22 cellular contexts compared by ENCODE assay signal in the genomic region with DNA sequence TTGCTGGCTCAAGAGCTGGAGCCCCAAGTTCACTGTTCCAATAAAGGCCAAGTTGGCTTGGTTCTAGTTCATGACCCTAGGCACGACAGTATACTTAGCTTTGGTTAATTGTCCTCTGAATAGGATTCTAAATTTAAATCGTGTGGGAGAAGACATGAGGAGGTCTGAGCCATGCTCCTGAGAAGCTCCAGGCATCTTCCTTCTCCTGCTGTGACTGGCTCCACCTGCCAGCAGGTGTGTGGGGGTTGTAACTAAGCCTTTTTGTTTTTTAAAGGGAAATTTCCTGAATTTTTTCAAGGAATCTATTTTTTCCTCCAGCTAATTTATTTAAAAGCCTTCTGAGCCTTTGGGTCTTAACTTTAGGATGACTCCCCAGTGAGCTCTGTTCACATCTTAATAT. TPM values are rescaled to one million over a fixed set of nuclear protein-coding genes. Genes with fewer than 3 reads are reported as not detected.
"Had no signal": no experiment of that assay in that cellular context is flagged by ENCODE, and none has a peak within 500 bp of the region (broad histone marks: within the 10 kb centered on the region; RNA-seq: fewer than 3 reads in every experiment).

No MANE protein-coding gene starts in this region.

- H2AFZ ChIP-seq: neural progenitor cell, parathyroid adenoma had no signal

- H3K27ac ChIP-seq: dorsolateral prefrontal cortex, neural progenitor cell, parathyroid adenoma, right atrium auricular region, suprapubic skin had no signal

- ATAC-seq: left lobe of liver; naive thymus-derived CD4-positive, alpha-beta T cell; sciatic nerve; stimulated activated naive CD8-positive, alpha-beta T cell treated with anti-CD3 and anti-CD28 coated beads, Interleukin-15, amount 100 ng/mL, for 72 hours had no signal

- H3K9me3 ChIP-seq: mucosa of descending colon, right atrium auricular region, suprapubic skin had no signal

- DNase-seq: dorsolateral prefrontal cortex; effector CD4-positive, alpha-beta T cell; hypothalamus; mesenchymal stem cell; naive thymus-derived CD4-positive, alpha-beta T cell; stimulated activated CD4-positive, alpha-beta T cell treated with anti-CD3 and anti-CD28 coated beads, Interleukin-12 subunit alpha, Interleukin-12 subunit beta, amount 100 ng/mL, for 4 hours; stimulated activated CD4-positive, alpha-beta T cell treated with anti-CD3 and anti-CD28 coated beads, Interleukin-1b, Interleukin-23, amount 100 ng/mL, for 48 hours; stimulated activated CD4-positive, alpha-beta T cell treated with anti-CD3 and anti-CD28 coated beads, Interleukin-4, amount 100 ng/mL, for 1 hour; stimulated activated CD8-positive, alpha-beta memory T cell treated with anti-CD3 and anti-CD28 coated beads, Interleukin-4, amount 100 ng/mL, for 48 hours; stimulated activated naive CD4-positive, alpha-beta T cell; stimulated activated naive CD8-positive, alpha-beta T cell treated with anti-CD3 and anti-CD28 coated beads, Interleukin-15, amount 100 ng/mL, for 72 hours had no signal

- H3K79me2 ChIP-seq: parathyroid adenoma had no signal

- H3K4me2 ChIP-seq: neural progenitor cell, smooth muscle cell had no signal

- H3K36me3 Mint-ChIP-seq: mesothelial cell of epicardium, neural progenitor cell had no signal

- H3K4me1 ChIP-seq: neural progenitor cell, parathyroid adenoma, right atrium auricular region, suprapubic skin had no signal

- H3K4me3 Mint-ChIP-seq: mesothelial cell of epicardium; naive thymus-derived CD4-positive, alpha-beta T cell; nephron; neural progenitor cell; stimulated activated naive CD8-positive, alpha-beta T cell treated with anti-CD3 and anti-CD28 coated beads, Interleukin-15, amount 100 ng/mL, for 72 hours had no signal

- H3K4me1 Mint-ChIP-seq: naive thymus-derived CD4-positive, alpha-beta T cell; nephron; neural progenitor cell; stimulated activated naive CD8-positive, alpha-beta T cell treated with anti-CD3 and anti-CD28 coated beads, Interleukin-15, amount 100 ng/mL, for 72 hours had no signal

- H3K27me3 ChIP-seq: neural progenitor cell had no signal

- H3K9me3 Mint-ChIP-seq: mesothelial cell of epicardium; nephron; neural progenitor cell; stimulated activated naive CD8-positive, alpha-beta T cell treated with anti-CD3 and anti-CD28 coated beads, Interleukin-15, amount 100 ng/mL, for 72 hours had no signal

- H3K36me3 ChIP-seq: neural progenitor cell, right atrium auricular region, suprapubic skin had no signal

- H3K4me3 ChIP-seq: dorsolateral prefrontal cortex, mucosa of descending colon, neural progenitor cell, right atrium auricular region, smooth muscle cell, suprapubic skin had no signal

- H3K27ac Mint-ChIP-seq: mesothelial cell of epicardium; naive thymus-derived CD4-positive, alpha-beta T cell; nephron; neural progenitor cell; progenitor cell of endocrine pancreas had no signal

RNA-seq across cellular contexts. Expression of a gene that starts 20.2 kb away (rescaled TPM):
- polyA plus RNA-seq: naive thymus-derived CD4-positive, alpha-beta T cell had no signal
